Comparison of ENCODE assay signal across 1 cellular context in the genomic region with DNA sequence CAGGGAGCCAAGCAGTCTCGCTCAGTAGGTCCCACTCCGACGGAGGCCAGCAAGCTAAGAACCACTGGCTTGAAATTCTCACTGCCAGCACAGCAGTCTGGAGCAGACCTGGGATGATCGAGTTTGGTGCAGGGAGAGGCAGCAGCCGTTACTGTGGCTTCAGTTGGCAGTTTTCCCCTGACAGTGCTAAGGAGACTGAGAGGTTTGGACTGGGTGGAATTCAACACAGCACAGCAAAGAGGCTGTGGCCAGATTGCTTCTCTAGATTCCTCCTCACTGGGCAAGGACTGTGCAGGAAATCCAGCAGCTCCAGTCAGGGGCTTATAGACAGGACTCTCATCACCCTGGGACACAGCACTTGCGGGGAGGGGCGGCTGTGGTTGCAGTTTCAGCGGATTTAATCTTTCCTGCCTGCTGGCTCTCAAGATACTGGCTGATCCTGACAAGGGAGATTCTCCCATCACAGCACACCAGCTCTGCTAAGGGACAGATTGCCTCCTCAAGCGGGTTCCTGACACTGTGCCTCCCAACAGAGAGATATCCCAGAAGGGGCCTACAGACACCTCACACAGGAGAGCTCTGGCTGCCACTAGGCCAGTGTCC.
TF ChIP-seq lines count a peak whose summit lies in the region.

No MANE protein-coding gene starts in this region.

TF ChIP-seq in HepG2, 621 proteins besides CTCF, POLR2A, EP300 and RAD21:
- TF ChIP-seq YEATS4 (CRISPR knock-in tag; IDR thresholded peaks at IDR 0.05; ENCODE audit: borderline replicate concordance) (no peak), ZFP41 (CRISPR knock-in tag; IDR thresholded peaks at IDR 0.05; ENCODE audit: borderline replicate concordance) (no peak), ARNTL (CRISPR knock-in tag; IDR thresholded peaks at IDR 0.05) (no peak), PHB2 (IDR thresholded peaks at IDR 0.05; ENCODE audit: partially characterized antibody) (no peak), NBN (conservative IDR thresholded peaks at IDR 0.05) (no peak), ZNF263 (CRISPR knock-in tag; IDR thresholded peaks at IDR 0.05) (no peak), ZFYVE20 (CRISPR knock-in tag; IDR thresholded peaks at IDR 0.05; ENCODE audit: borderline replicate concordance, low read depth) (no peak), EZH2 (conservative IDR thresholded peaks at IDR 0.05; ENCODE audit: low read depth, low read length) (no peak), MLX (CRISPR knock-in tag; IDR thresholded peaks at IDR 0.05) (no peak), NONO (IDR thresholded peaks at IDR 0.05) (no peak), NONO (CRISPR knock-in tag; conservative IDR thresholded peaks at IDR 0.05) (no peak), PRDM4 (CRISPR knock-in tag; IDR thresholded peaks at IDR 0.05; ENCODE audit: borderline replicate concordance) (no peak), KLF13 (CRISPR knock-in tag; IDR thresholded peaks at IDR 0.05) (no peak), MYNN (CRISPR knock-in tag; IDR thresholded peaks at IDR 0.05; ENCODE audit: low read depth) (no peak), CHCHD3 (CRISPR knock-in tag; IDR thresholded peaks at IDR 0.05) (no peak), ZNF839 (CRISPR knock-in tag; IDR thresholded peaks at IDR 0.05; ENCODE audit: borderline replicate concordance) (no peak), POLR2G (IDR thresholded peaks at IDR 0.05; ENCODE audit: low read depth, low read length) (no peak), NFATC3 (CRISPR knock-in tag; IDR thresholded peaks at IDR 0.05) (no peak), BATF2 (CRISPR knock-in tag; IDR thresholded peaks at IDR 0.05) (no peak)
- TF ChIP-seq, protein P1, sequence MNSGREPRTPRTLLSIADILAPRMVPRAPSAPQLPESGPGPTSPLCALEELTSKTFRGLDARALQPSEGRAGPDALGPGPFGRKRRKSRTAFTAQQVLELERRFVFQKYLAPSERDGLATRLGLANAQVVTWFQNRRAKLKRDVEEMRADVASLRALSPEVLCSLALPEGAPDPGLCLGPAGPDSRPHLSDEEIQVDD (CRISPR knock-in tag; IDR thresholded peaks at IDR 0.05; ENCODE audit: borderline replicate concordance): no peak
- TF ChIP-seq, protein P2, sequence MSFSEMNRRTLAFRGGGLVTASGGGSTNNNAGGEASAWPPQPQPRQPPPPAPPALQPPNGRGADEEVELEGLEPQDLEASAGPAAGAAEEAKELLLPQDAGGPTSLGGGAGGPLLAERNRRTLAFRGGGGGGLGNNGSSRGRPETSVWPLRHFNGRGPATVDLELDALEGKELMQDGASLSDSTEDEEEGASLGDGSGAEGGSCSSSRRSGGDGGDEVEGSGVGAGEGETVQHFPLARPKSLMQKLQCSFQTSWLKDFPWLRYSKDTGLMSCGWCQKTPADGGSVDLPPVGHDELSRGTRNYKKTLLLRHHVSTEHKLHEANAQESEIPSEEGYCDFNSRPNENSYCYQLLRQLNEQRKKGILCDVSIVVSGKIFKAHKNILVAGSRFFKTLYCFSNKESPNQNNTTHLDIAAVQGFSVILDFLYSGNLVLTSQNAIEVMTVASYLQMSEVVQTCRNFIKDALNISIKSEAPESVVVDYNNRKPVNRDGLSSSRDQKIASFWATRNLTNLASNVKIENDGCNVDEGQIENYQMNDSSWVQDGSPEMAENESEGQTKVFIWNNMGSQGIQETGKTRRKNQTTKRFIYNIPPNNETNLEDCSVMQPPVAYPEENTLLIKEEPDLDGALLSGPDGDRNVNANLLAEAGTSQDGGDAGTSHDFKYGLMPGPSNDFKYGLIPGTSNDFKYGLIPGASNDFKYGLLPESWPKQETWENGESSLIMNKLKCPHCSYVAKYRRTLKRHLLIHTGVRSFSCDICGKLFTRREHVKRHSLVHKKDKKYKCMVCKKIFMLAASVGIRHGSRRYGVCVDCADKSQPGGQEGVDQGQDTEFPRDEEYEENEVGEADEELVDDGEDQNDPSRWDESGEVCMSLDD (CRISPR knock-in tag; IDR thresholded peaks at IDR 0.05; ENCODE audit: borderline replicate concordance): no peak
